In the genomic region with DNA sequence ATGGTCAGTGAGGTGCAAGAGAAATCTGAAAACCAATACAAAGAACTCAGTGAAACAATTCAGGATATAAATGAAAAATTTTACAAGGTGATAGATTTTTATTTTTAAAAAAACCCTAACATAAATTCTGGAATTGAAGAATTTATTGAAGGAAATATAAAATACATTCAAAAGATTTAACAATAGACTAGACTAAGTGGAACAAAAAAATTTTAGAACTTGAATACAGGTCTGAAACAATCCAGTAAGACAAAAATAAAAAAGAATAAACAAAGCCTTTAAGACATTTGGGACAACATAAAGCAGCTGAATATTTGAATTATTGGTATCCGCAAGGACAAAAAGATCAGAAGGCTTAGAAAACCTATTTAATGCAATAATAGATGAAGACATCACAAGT, we compare ENCODE assay signal across 1 cellular context.
TF ChIP-seq lines count a peak whose summit lies in the region.

No MANE protein-coding gene starts in this region.

TF ChIP-seq in K562, 482 proteins besides CTCF, POLR2A, EP300 and RAD21:
- TF ChIP-seq TRIM28 (IDR thresholded peaks at IDR 0.05) = peak; percentile 60; the same call in 1 of the 2 replicates
- TF ChIP-seq PURB (CRISPR knock-in tag; IDR thresholded peaks at IDR 0.05; ENCODE audit: low read depth) = no peak
- TF ChIP-seq PREB (CRISPR knock-in tag; IDR thresholded peaks at IDR 0.05) = no peak
- TF ChIP-seq ZNF507 (tag; conservative IDR thresholded peaks at IDR 0.05) = peak; percentile 58
